Comparison of ENCODE assay signal across 18 cellular contexts in the genomic region with DNA sequence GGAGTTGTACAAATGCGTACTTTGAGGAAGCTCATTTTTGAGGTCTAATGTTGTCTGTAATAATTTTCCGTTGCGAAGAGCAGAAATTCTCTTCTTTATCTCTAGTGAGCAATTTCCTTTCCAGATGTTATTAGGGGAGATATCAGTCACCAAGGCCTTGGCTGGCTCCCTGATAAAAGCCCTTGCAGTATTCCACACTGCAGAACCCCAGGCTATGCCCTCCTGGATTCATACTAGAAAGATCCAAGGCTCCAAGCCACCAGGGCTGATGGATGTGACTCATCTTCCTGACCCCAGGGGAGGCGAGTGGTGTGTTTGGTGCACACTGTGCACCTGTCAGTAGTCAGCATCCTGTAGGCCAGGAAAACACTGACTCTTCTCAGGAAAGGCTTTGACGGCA. TPM values are rescaled to one million over a fixed set of nuclear protein-coding genes. Genes with fewer than 3 reads are reported as not detected.
DNase-seq lines count a peak whose midpoint lies in the region; ATAC-seq lines count a peak whose summit lies in the region.
"Had no signal": no experiment of that assay in that cellular context is flagged by ENCODE, and none has a peak within 500 bp of the region (broad histone marks: within the 10 kb centered on the region; RNA-seq: fewer than 3 reads in every experiment).

No MANE protein-coding gene starts in this region.

- H3K9ac ChIP-seq in muscle layer of colon (ENCODE audit: low read length): no peak overlapping the region

- peaks cover 2% of the 10 kb centered on the region for H3K36me3 Mint-ChIP-seq in activated CD4-positive, alpha-beta T cell treated with anti-CD3 and anti-CD28 coated beads, Interleukin-2, amount 10 ng/mL, durations not matched to agents 24 days and 14 days (ENCODE audit: low read depth)
- H3K36me3 Mint-ChIP-seq: activated naive CD4-positive, alpha-beta T cell treated with anti-CD3 and anti-CD28 coated beads, Interleukin-2, amount 50 U/mL, for 72 hours; stimulated activated memory B cell treated with anti-CD40 and anti-IgM and Interleukin-4, amounts not matched to agents 10 μg/mL and 1 μg/mL and 100 μg/mL, for 72 hours had no signal

- H3K4me1 Mint-ChIP-seq in activated CD4-positive, alpha-beta T cell treated with anti-CD3 and anti-CD28 coated beads, Interleukin-2, amount 10 ng/mL, durations not matched to agents 24 days and 14 days: peaks cover 14% of the 10 kb centered on the region

- intact Hi-C loops in activated CD4-positive, alpha-beta T cell treated with anti-CD3 and anti-CD28 coated beads, Interleukin-2, amount 10 ng/mL, durations not matched to agents 24 days and 14 days (cut with micrococcal nuclease): no loop called here

- no peaks in the 10 kb centered on the region for H3K36me3 ChIP-seq in muscle layer of colon (ENCODE audit: insufficient read depth, low read length)
- H3K36me3 ChIP-seq: pancreas had no signal

- DNase-seq in DMS53 (lab: John Stamatoyannopoulos, UW) (peak; percentile 81), NCI-H226 (peak; percentile 83), dermis blood vessel endothelial cell (peak; percentile 95), C1 segment of cervical spinal cord (lab: John Stamatoyannopoulos, UW) (no peak), inferior parietal cortex (ENCODE audit: extremely low spot score) (no peak)
- no peak for DNase-seq in activated CD4-positive, alpha-beta T cell treated with anti-CD3 and anti-CD28 coated beads, Interleukin-2, amount 10 ng/mL, durations not matched to agents 24 days and 14 days
- DNase-seq: activated CD8-positive, alpha-beta T cell treated with anti-CD3 and anti-CD28 coated beads for 36 hours; CD8-positive, alpha-beta T cell; cortex of kidney; glutamatergic neuron; NCI-H2081; stimulated activated CD4-positive, alpha-beta T cell treated with anti-CD3 and anti-CD28 coated beads, Interleukin-2, amount 100 ng/mL, for 24 hours; T-cell had no signal

- H3K4me3 ChIP-seq in muscle layer of colon (ENCODE audit: low read depth in 1 of 2, low read length in 2 of 2): no peak overlapping the region
- H3K4me3 ChIP-seq: pancreas had no signal

- peak overlapping the region; percentile 4 for H3K27ac ChIP-seq in muscle layer of colon (ENCODE audit: low read depth, low read length)
- H3K27ac ChIP-seq: pancreas had no signal

- H3K9me3 Mint-ChIP-seq in activated CD4-positive, alpha-beta T cell treated with anti-CD3 and anti-CD28 coated beads, Interleukin-2, amount 10 ng/mL, durations not matched to agents 24 days and 14 days: no peaks in the 10 kb centered on the region
- H3K9me3 Mint-ChIP-seq: activated CD8-positive, alpha-beta T cell treated with anti-CD3 and anti-CD28 coated beads for 36 hours; activated naive CD4-positive, alpha-beta T cell treated with anti-CD3 and anti-CD28 coated beads, Interleukin-2, amount 50 U/mL, for 72 hours; CD8-positive, alpha-beta T cell; stimulated activated memory B cell treated with anti-CD40 and anti-IgM and Interleukin-4, amounts not matched to agents 10 μg/mL and 1 μg/mL and 100 μg/mL, for 72 hours; T-cell had no signal

- no peak for ATAC-seq in GM19328 (IDR thresholded peaks at IDR 0.05; ENCODE audit: unreplicated experiment)
- ATAC-seq: activated CD8-positive, alpha-beta T cell treated with anti-CD3 and anti-CD28 coated beads for 36 hours; activated naive CD4-positive, alpha-beta T cell treated with anti-CD3 and anti-CD28 coated beads, Interleukin-2, amount 50 U/mL, for 72 hours; CD8-positive, alpha-beta T cell; stimulated activated memory B cell treated with anti-CD40 and anti-IgM and Interleukin-4, amounts not matched to agents 10 μg/mL and 1 μg/mL and 100 μg/mL, for 72 hours; T-cell had no signal

- no peaks in the 10 kb centered on the region for H3K27me3 ChIP-seq in muscle layer of colon (ENCODE audit: control insufficient read depth in 1 of 2, insufficient read depth in 2 of 2, low read length in 2 of 2)
- H3K27me3 ChIP-seq: pancreas had no signal

- H3K4me1 ChIP-seq in muscle layer of colon (ENCODE audit: insufficient read depth, low read length): peaks cover 75% of the 10 kb centered on the region

- no peaks in the 10 kb centered on the region for H3K9me3 ChIP-seq in muscle layer of colon (ENCODE audit: low read length)

- H3K27me3 Mint-ChIP-seq in activated CD4-positive, alpha-beta T cell treated with anti-CD3 and anti-CD28 coated beads, Interleukin-2, amount 10 ng/mL, durations not matched to agents 24 days and 14 days: no peaks in the 10 kb centered on the region
- H3K27me3 Mint-ChIP-seq: activated CD8-positive, alpha-beta T cell treated with anti-CD3 and anti-CD28 coated beads for 36 hours; stimulated activated memory B cell treated with anti-CD40 and anti-IgM and Interleukin-4, amounts not matched to agents 10 μg/mL and 1 μg/mL and 100 μg/mL, for 72 hours; T-cell had no signal

- no peak overlapping the region for H3K4me3 Mint-ChIP-seq in activated CD4-positive, alpha-beta T cell treated with anti-CD3 and anti-CD28 coated beads, Interleukin-2, amount 10 ng/mL, durations not matched to agents 24 days and 14 days
- H3K4me3 Mint-ChIP-seq: activated CD8-positive, alpha-beta T cell treated with anti-CD3 and anti-CD28 coated beads for 36 hours; CD8-positive, alpha-beta T cell; stimulated activated memory B cell treated with anti-CD40 and anti-IgM and Interleukin-4, amounts not matched to agents 10 μg/mL and 1 μg/mL and 100 μg/mL, for 72 hours; T-cell had no signal

- H3K27ac Mint-ChIP-seq in activated CD4-positive, alpha-beta T cell treated with anti-CD3 and anti-CD28 coated beads, Interleukin-2, amount 10 ng/mL, durations not matched to agents 24 days and 14 days: no peak overlapping the region
- H3K27ac Mint-ChIP-seq: activated CD8-positive, alpha-beta T cell treated with anti-CD3 and anti-CD28 coated beads for 36 hours; activated naive CD4-positive, alpha-beta T cell treated with anti-CD3 and anti-CD28 coated beads, Interleukin-2, amount 50 U/mL, for 72 hours; CD8-positive, alpha-beta T cell; stimulated activated memory B cell treated with anti-CD40 and anti-IgM and Interleukin-4, amounts not matched to agents 10 μg/mL and 1 μg/mL and 100 μg/mL, for 72 hours; T-cell had no signal

RNA-seq across cellular contexts. Expression of a gene that starts 34.7 kb away (rescaled TPM):
- total RNA-seq in dermis blood vessel endothelial cell: 8.7 and 9.3 TPM in 2 replicates
- total RNA-seq in activated CD4-positive, alpha-beta T cell treated with anti-CD3 and anti-CD28 coated beads, Interleukin-2, amount 10 ng/mL, durations not matched to agents 24 days and 14 days: 34.7 and 37.6 TPM in 2 replicates

Comparison
In these comparisons a context has a peak if more than half of its experiments do, and no peak if none do; other contexts are left out.
1. DNase-seq: peak in DMS53 (single experiment), NCI-H226 (single experiment) and dermis blood vessel endothelial cell (single experiment); none in C1 segment of cervical spinal cord (0 of 14), activated CD4-positive, alpha-beta T cell treated with anti-CD3 and anti-CD28 coated beads, Interleukin-2, amount 10 ng/mL, durations not matched to agents 24 days and 14 days (single experiment) and inferior parietal cortex (single experiment).